In genomic region chr12:23950011-23950774, GRCh38 we compare ENCODE assay signal across 1 cellular context.
TF ChIP-seq lines count a peak whose summit lies in the region.

No MANE protein-coding gene starts in this region.

TF ChIP-seq in HepG2, 621 proteins besides CTCF, POLR2A, EP300 and RAD21 (continued from another document and continues in another):
- TF ChIP-seq TFE3 (CRISPR knock-in tag; IDR thresholded peaks at IDR 0.05) (no peak), AHDC1 (CRISPR knock-in tag; IDR thresholded peaks at IDR 0.05; ENCODE audit: borderline replicate concordance) (no peak), ZNF639 (CRISPR knock-in tag; conservative IDR thresholded peaks at IDR 0.05) (no peak), SOX5 (CRISPR knock-in tag; IDR thresholded peaks at IDR 0.05; ENCODE audit: borderline replicate concordance) (peak; percentile 62; the same call in 1 of the 2 replicates), ZNF274 (CRISPR knock-in tag; IDR thresholded peaks at IDR 0.05) (no peak), SNAPC4 (CRISPR knock-in tag; IDR thresholded peaks at IDR 0.05) (no peak), SOX13 (IDR thresholded peaks at IDR 0.05) (0 out of 2 replicates have a peak, but pooled peaks have one; percentile 42), SOX13 (CRISPR knock-in tag; conservative IDR thresholded peaks at IDR 0.05 in 1 of 2, IDR thresholded peaks at IDR 0.05 in 1 of 2) (peak in 1 of 2 experiments; percentile 58; a peak in 1 of 4 replicates), ASH2L (IDR thresholded peaks at IDR 0.05; ENCODE audit: insufficient read length, low read depth, low read length) (peak; percentile 88), MEIS1 (CRISPR knock-in tag; IDR thresholded peaks at IDR 0.05; ENCODE audit: borderline replicate concordance) (0 out of 2 replicates have a peak, but pooled peaks have one; percentile 42), AGO2 (optimal IDR thresholded peaks at IDR 0.05; ENCODE audit: low read depth, low read length) (no peak), SIX4 (CRISPR knock-in tag; IDR thresholded peaks at IDR 0.05) (no peak), KAT8 (CRISPR knock-in tag; IDR thresholded peaks at IDR 0.05) (no peak), BCL3 (CRISPR knock-in tag; IDR thresholded peaks at IDR 0.05) (no peak), SALL2 (CRISPR knock-in tag; IDR thresholded peaks at IDR 0.05) (no peak), ZNF503 (CRISPR knock-in tag; IDR thresholded peaks at IDR 0.05) (peak; percentile 28; the same call in 1 of the 2 replicates), KIAA2018 (CRISPR knock-in tag; IDR thresholded peaks at IDR 0.05; ENCODE audit: borderline replicate concordance) (no peak), HMG20B (CRISPR knock-in tag; conservative IDR thresholded peaks at IDR 0.05) (0 out of 2 replicates have a peak, but pooled peaks have one; percentile 23), MLLT10 (CRISPR knock-in tag; IDR thresholded peaks at IDR 0.05) (no peak), NR2F1 (CRISPR knock-in tag; IDR thresholded peaks at IDR 0.05) (no peak), RBFOX2 (IDR thresholded peaks at IDR 0.05; ENCODE audit: low read depth, low read length) (peak; percentile 18; the same call in 1 of the 2 replicates), IKZF4 (CRISPR knock-in tag; IDR thresholded peaks at IDR 0.05; ENCODE audit: borderline replicate concordance, low read depth, not compliant biosample characterization) (no peak), EEA1 (CRISPR knock-in tag; IDR thresholded peaks at IDR 0.05; ENCODE audit: borderline replicate concordance) (no peak), MZF1 (CRISPR knock-in tag; IDR thresholded peaks at IDR 0.05; ENCODE audit: borderline replicate concordance) (no peak), ZFYVE20 (CRISPR knock-in tag; IDR thresholded peaks at IDR 0.05; ENCODE audit: borderline replicate concordance, low read depth) (no peak)
